8 cellular contexts compared by ENCODE assay signal in genomic region chr4:173169178-173169427, GRCh38. TPM values are rescaled to one million over a fixed set of nuclear protein-coding genes. Genes with fewer than 3 reads are reported as not detected.
A peak's percentile ranks its signal among the peaks of the same experiment; 100 is the strongest.
DNase-seq lines count a peak whose midpoint lies in the region; ATAC-seq and TF ChIP-seq lines count a peak whose summit lies in the region.

No MANE protein-coding gene starts in this region.

- ATAC-seq in SK-N-SH treated with all-trans-retinoic acid at 6 μM for 48 hours: no peak
- ATAC-seq in lower lobe of right lung: no peak
- ATAC-seq in HG02759 (IDR thresholded peaks at IDR 0.05; ENCODE audit: unreplicated experiment): no peak

- H3K4me3 ChIP-seq in SK-N-SH (ENCODE audit: low read depth in 2 of 2, low read length in 1 of 2): peak overlapping the region; percentile 66 to 99
- peak overlapping the region; percentile 84 for H3K4me3 ChIP-seq in lower lobe of right lung
- peak overlapping the region; percentile 61 to 99 for H3K4me3 ChIP-seq in uterus

- TF ChIP-seq RAD21 in SK-N-SH (IDR thresholded peaks at IDR 0.05; ENCODE audit: low read length): no peak

- no peak for DNase-seq in SK-N-SH
- peak in 3 of 61 donors; percentile 38 to 60 (median 48) for DNase-seq in caudate nucleus (lab: John Stamatoyannopoulos, UW)
- no peak for DNase-seq in lower lobe of right lung
- no peak for DNase-seq in uterus
- DNase-seq in NCI-H1105 treated with DMSO at 0.1 percent for 48 hours (lab: John Stamatoyannopoulos, UW): no peak
- DNase-seq in NCI-H187 treated with DMSO at 0.1 percent for 48 hours (lab: John Stamatoyannopoulos, UW): no peak

- H3K27ac ChIP-seq in SK-N-SH (ENCODE audit: low read depth in 2 of 2, low read length in 1 of 2) (peak overlapping the region; percentile 78 to 96), caudate nucleus (ENCODE audit: low read depth, low read length) (peak overlapping the region; percentile 80), lower lobe of right lung (peak overlapping the region; percentile 93), uterus (peak overlapping the region; percentile 95 to 99)

- no CpG with 5 or more reads among the region's 41 CpGs for WGBS in SK-N-SH (ENCODE audit: low lambda C conversion rate)

- no peak for TF ChIP-seq CTCF in SK-N-SH (IDR thresholded peaks at IDR 0.05)
- no peak for TF ChIP-seq CTCF in lower lobe of right lung (IDR thresholded peaks at IDR 0.05)
- TF ChIP-seq CTCF in uterus (IDR thresholded peaks at IDR 0.05): no peak

- no peak for TF ChIP-seq EP300 in SK-N-SH (IDR thresholded peaks at IDR 0.05; ENCODE audit: borderline replicate concordance in 1 of 2, low read depth in 1 of 2, low read length in 1 of 2)

- H3K9me3 ChIP-seq in SK-N-SH (no peaks in the 10 kb centered on the region), lower lobe of right lung (no peaks in the 10 kb centered on the region), uterus (no peaks in the 10 kb centered on the region)

- peak overlapping the region; percentile 88 for H3K9ac ChIP-seq in SK-N-SH

- H3K4me1 ChIP-seq in SK-N-SH (ENCODE audit: control insufficient read depth in 1 of 2, insufficient read depth in 2 of 2, low read depth in 1 of 2, low read length in 1 of 2) (peaks cover 10 to 21% of the 10 kb centered on the region in 2 experiments; a peak in 3 of 4 replicates), lower lobe of right lung (peaks cover 35% of the 10 kb centered on the region), uterus (no peaks in the 10 kb centered on the region)

- H3K9me2 ChIP-seq in SK-N-SH: no peaks in the 10 kb centered on the region

- H4K20me1 ChIP-seq in SK-N-SH (ENCODE audit: insufficient read depth): peaks cover 7% of the 10 kb centered on the region; the same call in 1 of the 2 replicates

- H3K36me3 ChIP-seq in SK-N-SH (replicated peaks in 1 of 2; ENCODE audit: control insufficient read depth in 1 of 2, insufficient read depth in 2 of 2, low read length in 1 of 2): peaks cover 0 to 3% of the 10 kb centered on the region in 2 experiments
- H3K36me3 ChIP-seq in lower lobe of right lung: no peaks in the 10 kb centered on the region
- H3K36me3 ChIP-seq in uterus: no peaks in the 10 kb centered on the region

- POLR2A ChIA-PET in SK-N-SH (lab: Yijun Ruan, JAX): interaction anchor here (0.8 kb wide), 1 partner anchor 18 kb away, joined by 3 read pairs; no protein-coding TSS in a partner anchor

- intact Hi-C loops in lower lobe of right lung (cut with DNase I) (no loop called here), uterus (cut with DNase I; ENCODE audit: low total_unique reads) (no loop called here)

- no peak overlapping the region for H2AFZ ChIP-seq in SK-N-SH (ENCODE audit: low read depth)

- no peaks in the 10 kb centered on the region for H3K27me3 ChIP-seq in SK-N-SH (ENCODE audit: insufficient read depth)
- no peaks in the 10 kb centered on the region for H3K27me3 ChIP-seq in lower lobe of right lung (ENCODE audit: low read depth)
- H3K27me3 ChIP-seq in uterus: no peaks in the 10 kb centered on the region

- peak overlapping the region; percentile 97; the same call in 1 of the 2 replicates for H3K4me2 ChIP-seq in SK-N-SH

- peaks cover 47% of the 10 kb centered on the region for H3K79me2 ChIP-seq in SK-N-SH (ENCODE audit: insufficient read depth)

- CTCF ChIA-PET in SK-N-SH (lab: Yijun Ruan, JAX): interaction anchor here (1.0 to 4.7 kb wide), 4 partner anchors 69 to 145 kb away, joined by 3 to 23 read pairs (median 7); no protein-coding TSS in a partner anchor

- H3F3A ChIP-seq in SK-N-SH (replicated peaks; ENCODE audit: insufficient read depth): peaks cover 17% of the 10 kb centered on the region

- TF ChIP-seq POLR2A in uterus (IDR thresholded peaks at IDR 0.05): no peak

TF ChIP-seq in SK-N-SH, 30 proteins besides CTCF, POLR2A, EP300 and RAD21 (continues in another document):
- TF ChIP-seq REST (IDR thresholded peaks at IDR 0.05; ENCODE audit: low read depth, low read length) (no peak), EZH2phosphoT487 (IDR thresholded peaks at IDR 0.05; ENCODE audit: borderline replicate concordance, low read depth) (no peak), GATA2 (CRISPR knock-in tag; IDR thresholded peaks at IDR 0.05) (no peak), NFIC (IDR thresholded peaks at IDR 0.05; ENCODE audit: borderline replicate concordance) (no peak), USF2 (IDR thresholded peaks at IDR 0.05; ENCODE audit: borderline replicate concordance, low read depth, low read length) (no peak)

TF ChIP-seq in SK-N-SH treated with all-trans-retinoic acid at 6 μM for 48 hours, 23 proteins besides CTCF, POLR2A, EP300 and RAD21:
- TF ChIP-seq GLIS3 (CRISPR knock-in tag; IDR thresholded peaks at IDR 0.05) (no peak), TSHZ2 (CRISPR knock-in tag; IDR thresholded peaks at IDR 0.05) (no peak), CSDC2 (CRISPR knock-in tag; IDR thresholded peaks at IDR 0.05) (no peak), ARNTL (CRISPR knock-in tag; IDR thresholded peaks at IDR 0.05; ENCODE audit: borderline replicate concordance, low read depth) (no peak), CREB5 (CRISPR knock-in tag; IDR thresholded peaks at IDR 0.05; ENCODE audit: low read depth) (no peak), ESRRG (CRISPR knock-in tag; IDR thresholded peaks at IDR 0.05) (no peak), ZC3H10 (CRISPR knock-in tag; IDR thresholded peaks at IDR 0.05) (no peak), POU6F1 (CRISPR knock-in tag; IDR thresholded peaks at IDR 0.05; ENCODE audit: borderline replicate concordance, low read depth) (no peak), ZNF8 (CRISPR knock-in tag; IDR thresholded peaks at IDR 0.05) (no peak), ZNF70 (CRISPR knock-in tag; IDR thresholded peaks at IDR 0.05) (no peak)

RNA-seq across cellular contexts. Expression of gene GALNT7, which starts 0.5 kb away (rescaled TPM):
- 14.8 and 20.0 TPM in 2 replicates for polyA plus RNA-seq in SK-N-SH (2012; rRNA removed)
- polyA plus RNA-seq in SK-N-SH (2012; cell fraction: cytosol; rRNA removed): 22.1 and 24.6 TPM in 2 replicates
- polyA plus RNA-seq in SK-N-SH (2012; cell fraction: nucleus; rRNA removed): 9.7 and 28.0 TPM in 2 replicates
- total RNA-seq in lower lobe of right lung (22.0 TPM), uterus (10 to 100 TPM in 3 of 4 donors, 1 to 10 TPM in 1; 7.7 to 48.2 (median 19.2) TPM)
